Comparison of ENCODE assay signal across 11 cellular contexts in genomic region chr3:171980578-171981270, GRCh38. TPM values are rescaled to one million over a fixed set of nuclear protein-coding genes. Genes with fewer than 3 reads are reported as not detected.
DNase-seq lines count a peak whose midpoint lies in the region; ATAC-seq and TF ChIP-seq lines count a peak whose summit lies in the region.
"Had no signal": no experiment of that assay in that cellular context is flagged by ENCODE, and none has a peak within 500 bp of the region (broad histone marks: within the 10 kb centered on the region; RNA-seq: fewer than 3 reads in every experiment).

No MANE protein-coding gene starts in this region.

- TF ChIP-seq CTCF in CD4-positive, alpha-beta T cell (IDR thresholded peaks at IDR 0.05): no peak
- peak in 1 of 2 donors; percentile 6 for TF ChIP-seq CTCF in left lung (IDR thresholded peaks at IDR 0.05)

- H3K4me1 ChIP-seq in left lung: peaks cover 3 to 76% of the 10 kb centered on the region in 2 donors

- no peaks in the 10 kb centered on the region for H3K9me3 ChIP-seq in CD4-positive, alpha-beta T cell (ENCODE audit: control insufficient read depth, low read length)
- H3K9me3 ChIP-seq in left lung: no peaks in the 10 kb centered on the region

- POLR2A ChIA-PET in CD4-positive, alpha-beta T cell (lab: Charles Lee): no interaction called here
- POLR2A ChIA-PET in T-cell (lab: Charles Lee): interaction anchor here in 1 of 2 donors (0.6 kb wide), 1 partner anchor 78 kb away, joined by 4 read pairs; no protein-coding TSS in a partner anchor

- no peaks in the 10 kb centered on the region for H3K36me3 Mint-ChIP-seq in CD4-positive, alpha-beta T cell (ENCODE audit: low read depth)
- H3K36me3 Mint-ChIP-seq in T-cell: no peaks in the 10 kb centered on the region

- no peak overlapping the region for H3K4me3 Mint-ChIP-seq in CD4-positive, alpha-beta T cell
- H3K4me3 Mint-ChIP-seq in T-cell: no peak overlapping the region

- no peaks in the 10 kb centered on the region for H3K36me3 ChIP-seq in left lung

- no peak overlapping the region for H3K4me3 ChIP-seq in left lung

- intact Hi-C loops in CD4-positive, alpha-beta T cell (cut with DNase I, micrococcal nuclease): no loop called here
- intact Hi-C loops in left lung (cut with DNase I): no loop called here

- DNase-seq in CD4-positive, alpha-beta T cell: no peak
- DNase-seq in HT1080 (ENCODE audit: low read depth) (peak; percentile 46), T-cell (peak in 3 of 34 experiments; percentile 12 to 18 (median 13)), left lung (no peak), 8988T (no peak)
- DNase-seq: activated CD8-positive, alpha-beta memory T cell treated with anti-CD3 and anti-CD28 coated beads, Interleukin-2, amount 50 U/mL, for 4 hours; anterior cingulate cortex had no signal

- no peaks in the 10 kb centered on the region for H3K9me3 Mint-ChIP-seq in CD4-positive, alpha-beta T cell
- no peaks in the 10 kb centered on the region for H3K9me3 Mint-ChIP-seq in T-cell

- H3K27ac Mint-ChIP-seq in CD4-positive, alpha-beta T cell: no peak overlapping the region
- peak overlapping the region in 1 of 2 donors; percentile 67 for H3K27ac Mint-ChIP-seq in T-cell

- H3K4me1 Mint-ChIP-seq in CD4-positive, alpha-beta T cell (ENCODE audit: low read depth): peaks cover 5% of the 10 kb centered on the region
- peaks cover 6 to 12% (median 8%) of the 10 kb centered on the region in 3 donors for H3K4me1 Mint-ChIP-seq in T-cell

- ATAC-seq in CD4-positive, alpha-beta T cell (ENCODE audit: poor library complexity): peak; percentile 39
- ATAC-seq in T-cell (replicated peaks in 1 of 4) (peak; percentile 51 to 74 (median 64)), left lung (peak; percentile 58), GM18873 (IDR thresholded peaks at IDR 0.05; ENCODE audit: low FRiP score, unreplicated experiment) (no peak), HG03045 (IDR thresholded peaks at IDR 0.05; ENCODE audit: unreplicated experiment) (no peak), GM21723 (IDR thresholded peaks at IDR 0.05; ENCODE audit: unreplicated experiment) (no peak)

- no peak overlapping the region for H3K27ac ChIP-seq in CD4-positive, alpha-beta T cell (ENCODE audit: low read depth, low read length)
- peak overlapping the region in 1 of 2 donors; percentile 68 for H3K27ac ChIP-seq in left lung
- H3K27ac ChIP-seq: C4-2B had no signal

- CTCF ChIA-PET in CD4-positive, alpha-beta T cell (lab: Charles Lee): no interaction called here
- CTCF ChIA-PET in T-cell (lab: Charles Lee): no interaction called here

- H3K27me3 Mint-ChIP-seq in CD4-positive, alpha-beta T cell: no peaks in the 10 kb centered on the region
- no peaks in the 10 kb centered on the region for H3K27me3 Mint-ChIP-seq in T-cell

- no peaks in the 10 kb centered on the region for H3K27me3 ChIP-seq in CD4-positive, alpha-beta T cell (ENCODE audit: control insufficient read depth, insufficient read depth, low read length)
- H3K27me3 ChIP-seq in left lung: no peaks in the 10 kb centered on the region

RNA-seq across cellular contexts. Expression of gene FNDC3B, which starts 58.7 kb away (rescaled TPM):
- total RNA-seq in CD4-positive, alpha-beta T cell: 10 to 100 TPM; 26.1 to 28.7 TPM
- total RNA-seq in HT1080 (2014; rRNA removed; shearing (Covaris generic)): 53.5 and 63.7 TPM in 2 replicates
- polyA plus RNA-seq in HT1080 (2015; cell fraction: cytosol; rRNA removed): 30.4 and 35.5 TPM in 2 replicates
- polyA plus RNA-seq in HT1080 (2015; cell fraction: nucleus; rRNA removed): 56.3 and 56.4 TPM in 2 replicates
- total RNA-seq in T-cell (10 to 100 TPM; 18.1 to 46.5 (median 23.5) TPM), left lung (100 to 1,000 TPM; 182 to 185 TPM)

Comparison
In these comparisons a context has a peak if more than half of its experiments do, and no peak if none do; other contexts are left out.
1. ATAC-seq: peak in CD4-positive, alpha-beta T cell (single experiment), T-cell (4 of 4) and left lung (single experiment); none in GM18873 (single experiment), HG03045 (single experiment) and GM21723 (single experiment).